Comparison of ENCODE assay signal across 17 cellular contexts in genomic region chr5:106739127-106739526, GRCh38.
DNase-seq lines count a peak whose midpoint lies in the region; ATAC-seq, FAIRE-seq and TF ChIP-seq lines count a peak whose summit lies in the region.
"Had no signal": no experiment of that assay in that cellular context is flagged by ENCODE, and none has a peak within 500 bp of the region (broad histone marks: within the 10 kb centered on the region; RNA-seq: fewer than 3 reads in every experiment).

No MANE protein-coding gene starts in this region.

- TF ChIP-seq POLR2A in HepG2 (IDR thresholded peaks at IDR 0.05; ENCODE audit: insufficient read depth in 1 of 2, low read depth in 2 of 2, low read length in 2 of 2) = no peak
- TF ChIP-seq POLR2A in right lobe of liver (IDR thresholded peaks at IDR 0.05) = no peak

- WGBS in HepG2 (ENCODE audit: low lambda C conversion rate) = 0% methylated on average over 2 of the region's 2 CpGs
- WGBS in right lobe of liver (ENCODE audit: insufficient coverage, low coverage, low lambda C conversion rate, missing lambda C conversion rate) = 58% methylated on average over 2 of the region's 2 CpGs

- no peak for ATAC-seq in HepG2
- ATAC-seq in right lobe of liver = no peak
- ATAC-seq in GM18861 (IDR thresholded peaks at IDR 0.05; ENCODE audit: unreplicated experiment) = no peak
- ATAC-seq: CD8-positive, alpha-beta T cell; GM12878 had no signal

- H3K9me3 ChIP-seq in HepG2 (ENCODE audit: low read length) (peaks cover 6% of the 10 kb centered on the region; the same call in 1 of the 2 replicates), right lobe of liver (no peaks in the 10 kb centered on the region), kidney (ENCODE audit: control insufficient read depth in 1 of 2, low read length in 2 of 2) (peaks cover 0 to 10% of the 10 kb centered on the region in 2 donors), tibial artery (peaks cover 0 to 13% (median 0%) of the 10 kb centered on the region in 3 donors)
- H3K9me3 ChIP-seq: HAP-1 had no signal

- DNase-seq in HepG2 (ENCODE audit: low spot score) (no peak), right lobe of liver (no peak), kidney (no peak), tibial artery (no peak)
- DNase-seq in stimulated activated CD4-positive, alpha-beta T cell treated with anti-CD3 and anti-CD28 coated beads, Interleukin-12 subunit alpha, Interleukin-12 subunit beta, amount 100 ng/mL, for 4 hours = no peak
- DNase-seq: Calu3; CD8-positive, alpha-beta T cell; DMS79 treated with DMSO at 0.1 percent for 48 hours; KBM-7 had no signal

- no peak overlapping the region for H3K4me2 ChIP-seq in HepG2 (ENCODE audit: low read depth, low read length)
- H3K4me2 ChIP-seq: BLaER1 treated with 17β-estradiol and CSF1 and Interleukin-3, amounts not matched to agents 10 nM and 100 nM had no signal

- H3K9ac ChIP-seq in HepG2 (ENCODE audit: insufficient read depth, low read depth, low read length) (no peak overlapping the region), kidney (ENCODE audit: low read length in 2 of 2) (no peak overlapping the region)
- H3K9ac ChIP-seq: BLaER1 treated with 17β-estradiol and CSF1 and Interleukin-3, amounts not matched to agents 10 nM and 100 nM had no signal

- H3K36me3 ChIP-seq in HepG2 (replicated peaks in 1 of 2; ENCODE audit: control insufficient read depth in 1 of 2, insufficient read depth in 2 of 2, low read length in 2 of 2) (no peaks in the 10 kb centered on the region), right lobe of liver (no peaks in the 10 kb centered on the region), kidney (ENCODE audit: control insufficient read depth in 1 of 2, insufficient read depth in 2 of 2, low read length in 2 of 2) (no peaks in the 10 kb centered on the region), tibial artery (no peaks in the 10 kb centered on the region)
- H3K36me3 ChIP-seq: BLaER1 treated with 17β-estradiol and CSF1 and Interleukin-3, amounts not matched to agents 10 nM and 100 nM; HAP-1 had no signal

- H4K20me1 ChIP-seq in HepG2 (ENCODE audit: insufficient read depth, low read length) = no peaks in the 10 kb centered on the region
- H4K20me1 ChIP-seq: BLaER1 treated with 17β-estradiol and CSF1 and Interleukin-3, amounts not matched to agents 10 nM and 100 nM had no signal

- TF ChIP-seq EP300 in HepG2 (IDR thresholded peaks at IDR 0.05; ENCODE audit: low read depth in 2 of 2, low read length in 2 of 2) (no peak), HepG2 (CRISPR knock-in tag; IDR thresholded peaks at IDR 0.05; ENCODE audit: borderline replicate concordance) (no peak)

- CTCF ChIA-PET in HepG2 (lab: Yijun Ruan, JAX; ENCODE audit: low intra/inter-chr PET ratio, low total read pairs) = no interaction called here

- H3K27ac ChIP-seq in HepG2 (ENCODE audit: extremely low read length, insufficient read depth, low read length) (no peak overlapping the region), right lobe of liver (no peak overlapping the region), kidney (ENCODE audit: low read depth in 2 of 2, low read length in 2 of 2) (no peak overlapping the region), tibial artery (no peak overlapping the region)
- H3K27ac ChIP-seq: 22Rv1; BLaER1 treated with 17β-estradiol and CSF1 and Interleukin-3, amounts not matched to agents 10 nM and 100 nM had no signal

- H3K4me1 ChIP-seq in HepG2 (ENCODE audit: insufficient read depth, low read length) (no peaks in the 10 kb centered on the region), right lobe of liver (no peaks in the 10 kb centered on the region), kidney (ENCODE audit: control insufficient read depth in 1 of 2, insufficient read depth in 1 of 2, low read depth in 1 of 2, low read length in 2 of 2) (no peaks in the 10 kb centered on the region), tibial artery (no peaks in the 10 kb centered on the region)
- H3K4me1 ChIP-seq: HAP-1 had no signal

- no peaks in the 10 kb centered on the region for H3K79me2 ChIP-seq in HepG2 (ENCODE audit: insufficient read depth, low read length)

- BruUV-seq in HepG2 (replicated peaks; lab: Mats Ljungman, UMichigan) = no TSS peak

- H2AFZ ChIP-seq in HepG2 (ENCODE audit: low read length) = no peak overlapping the region

- TF ChIP-seq CTCF in HepG2 (CRISPR knock-in tag; IDR thresholded peaks at IDR 0.05) (no peak), right lobe of liver (IDR thresholded peaks at IDR 0.05) (no peak), kidney (IDR thresholded peaks at IDR 0.05; ENCODE audit: borderline replicate concordance, extremely low read depth, insufficient read depth) (no peak), tibial artery (IDR thresholded peaks at IDR 0.05) (no peak)

- FAIRE-seq in HepG2 (lab: Jason Lieb, UNC) (no peak), colon (lab: Jason Lieb, UNC) (peak; percentile 60), kidney (lab: Jason Lieb, UNC) (peak; percentile 90)
- FAIRE-seq: GM19239, H1 had no signal

- H3K4me3 ChIP-seq in HepG2 (replicated peaks in 1 of 3; ENCODE audit: insufficient read depth in 1 of 3, low read depth in 2 of 3, low read length in 3 of 3) (no peak overlapping the region), right lobe of liver (no peak overlapping the region), kidney (ENCODE audit: low read length in 2 of 2) (no peak overlapping the region), tibial artery (no peak overlapping the region)
- H3K4me3 ChIP-seq: BLaER1 treated with 17β-estradiol and CSF1 and Interleukin-3, amounts not matched to agents 10 nM and 100 nM; GM12878; HAP-1 had no signal

- intact Hi-C loops in HepG2 (cut with micrococcal nuclease; ENCODE audit: unreplicated experiment) = no loop called here
- intact Hi-C loops in right lobe of liver (cut with DNase I) = no loop called here
- intact Hi-C loops in kidney (cut with DNase I) = no loop called here
- intact Hi-C loops in tibial artery (cut with DNase I; ENCODE audit: low total_unique reads) = no loop called here

- POLR2A ChIA-PET in HepG2 (lab: Yijun Ruan, JAX) = no interaction called here

- no peak for TF ChIP-seq RAD21 in HepG2 (CRISPR knock-in tag; IDR thresholded peaks at IDR 0.05)

- H3K27me3 ChIP-seq in HepG2 (ENCODE audit: control insufficient read depth in 1 of 2, insufficient read depth in 2 of 2, low read length in 2 of 2) = no peaks in the 10 kb centered on the region
- no peaks in the 10 kb centered on the region for H3K27me3 ChIP-seq in right lobe of liver
- H3K27me3 ChIP-seq in tibial artery = no peaks in the 10 kb centered on the region
- H3K27me3 ChIP-seq: BLaER1 treated with 17β-estradiol and CSF1 and Interleukin-3, amounts not matched to agents 10 nM and 100 nM had no signal

- in situ Hi-C loops in HepG2 (cut with HindIII; ENCODE audit: extremely low pct_ligation_motif_present, low pct_unique_long_range_greater_than_20kb) = no loop called here

TF ChIP-seq in HepG2, 621 proteins besides CTCF, POLR2A, EP300 and RAD21:
- TF ChIP-seq TFDP2 (CRISPR knock-in tag; IDR thresholded peaks at IDR 0.05) = no peak
- TF ChIP-seq ZNF605 (CRISPR knock-in tag; IDR thresholded peaks at IDR 0.05) = no peak
- no peak for TF ChIP-seq ZNF546 (CRISPR knock-in tag; conservative IDR thresholded peaks at IDR 0.05)
- TF ChIP-seq ZNF276 (CRISPR knock-in tag; IDR thresholded peaks at IDR 0.05; ENCODE audit: low read depth) = no peak
- peak; percentile 52; the same call in 1 of the 2 replicates for TF ChIP-seq MAFF (IDR thresholded peaks at IDR 0.05; ENCODE audit: low read depth, low read length)
- TF ChIP-seq MAFK (conservative IDR thresholded peaks at IDR 0.05 in 1 of 2, IDR thresholded peaks at IDR 0.05 in 1 of 2; ENCODE audit: low read length in 2 of 2) = peak; percentile 19 to 79; a peak in 3 of 4 replicates
